ENCODE assay signal across 6 cellular contexts in the genomic region with DNA sequence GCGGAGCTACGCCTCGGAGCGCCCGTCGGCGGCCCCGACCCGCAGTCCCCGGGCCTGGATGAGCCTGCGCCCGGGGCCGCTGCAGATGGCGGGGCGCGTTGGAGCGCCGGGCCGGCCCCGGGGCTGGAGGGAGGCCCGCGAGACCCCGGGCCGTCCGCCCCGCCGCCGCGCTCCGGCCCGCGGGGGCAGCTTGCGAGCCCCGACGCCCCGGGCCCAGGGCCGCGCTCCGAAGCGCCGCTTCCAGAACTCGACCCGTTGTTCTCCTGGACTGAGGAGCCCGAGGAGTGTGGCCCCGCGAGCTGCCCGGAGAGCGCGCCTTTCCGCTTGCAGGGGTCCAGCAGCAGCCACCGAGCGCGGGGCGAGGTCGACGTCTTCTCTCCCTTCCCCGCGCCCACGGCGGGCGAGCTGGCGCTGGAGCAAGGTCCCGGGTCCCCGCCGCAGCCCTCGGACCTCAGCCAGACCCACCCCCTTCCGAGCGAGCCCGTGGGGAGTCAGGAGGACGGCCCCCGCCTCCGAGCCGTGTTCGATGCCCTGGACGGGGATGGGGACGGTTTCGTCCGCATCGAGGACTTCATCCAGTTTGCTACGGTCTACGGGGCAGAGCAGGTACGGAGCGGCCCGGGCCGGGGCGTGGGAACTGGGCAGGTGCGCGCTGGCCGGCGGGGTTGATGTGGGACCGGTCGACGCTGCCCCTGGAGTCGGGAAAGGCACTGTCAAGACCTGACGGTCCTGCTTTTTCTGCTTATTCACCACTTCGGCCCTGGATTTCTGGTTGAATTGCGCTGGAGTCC. TPM values are rescaled to one million over a fixed set of nuclear protein-coding genes. Genes with fewer than 3 reads are reported as not detected.
A peak's percentile ranks its signal among the peaks of the same experiment; 100 is the strongest.
DNase-seq lines count a peak whose midpoint lies in the region; ATAC-seq, FAIRE-seq and TF ChIP-seq lines count a peak whose summit lies in the region.

No MANE protein-coding gene starts in this region.

- no peak overlapping the region for H3K27ac ChIP-seq in GM12878 (ENCODE audit: control insufficient read depth, insufficient read depth)

- H3K27ac Mint-ChIP-seq in natural killer cell treated with Interleukin-12 subunit alpha and Interleukin-12 subunit beta and Interleukin-15 and Interleukin-18, amount 100 ng/mL, for 72 hours, result peak overlapping the region in 1 of 2 donors; percentile 17

- H3K9me3 Mint-ChIP-seq in natural killer cell treated with Interleukin-12 subunit alpha and Interleukin-12 subunit beta and Interleukin-15 and Interleukin-18, amount 100 ng/mL, for 72 hours, result no peaks in the 10 kb centered on the region

- peak overlapping the region; percentile 24; the same call in 1 of the 2 replicates for H2AFZ ChIP-seq in GM12878 (ENCODE audit: control insufficient read depth, low read depth, low read length)

- H4K20me1 ChIP-seq in GM12878 (ENCODE audit: control insufficient read depth, insufficient read depth), result no peaks in the 10 kb centered on the region

- RAD21 ChIA-PET in GM12878 (lab: Charles Lee; ENCODE audit: unreplicated experiment), result interaction anchor here (1.0 kb wide), 1 partner anchor 40 kb away, joined by 3 read pairs; no protein-coding TSS in a partner anchor

- DNase-seq in AG20443 (ENCODE audit: low spot score) (peak; percentile 31), GM12878 (ENCODE audit: low read depth, low spot score) (no peak), NOMO-1 treated with DMSO at 0.1 percent for 48 hours (lab: John Stamatoyannopoulos, UW; ENCODE audit: unreplicated experiment) (no peak)
- DNase-seq in natural killer cell treated with Interleukin-12 subunit alpha and Interleukin-12 subunit beta and Interleukin-15 and Interleukin-18, amount 100 ng/mL, for 72 hours (ENCODE audit: low spot score), result no peak

- peak overlapping the region; percentile 91 for H3K4me2 ChIP-seq in GM12878 (ENCODE audit: control insufficient read depth, insufficient read depth)

- no peaks in the 10 kb centered on the region for H3K9me3 ChIP-seq in GM12878 (replicated peaks; ENCODE audit: control insufficient read depth, insufficient read depth, low read length)

- under 1% methylated on average over 61 of the region's 97 CpGs for WGBS in GM12878 (ENCODE audit: insufficient coverage, insufficient replicate concordance, low lambda C conversion rate, missing lambda C conversion rate)

- POLR2A ChIA-PET in GM12878 (lab: Charles Lee), result interaction anchor here (0.7 to 1.1 kb wide), 2 partner anchors 14 to 100 kb away, joined by 3 to 4 read pairs; no protein-coding TSS in a partner anchor

- no peak for TF ChIP-seq EP300 in GM12878 (IDR thresholded peaks at IDR 0.05; ENCODE audit: borderline replicate concordance in 1 of 2, control insufficient read depth in 1 of 2, low read depth in 2 of 2, low read length in 2 of 2)

- peaks cover 0 to 3% of the 10 kb centered on the region in 2 experiments; a peak in 1 of 4 replicates for H3K27me3 ChIP-seq in GM12878 (replicated peaks in 1 of 2; ENCODE audit: control insufficient read depth in 2 of 2, insufficient read depth in 2 of 2, low read length in 1 of 2)

- TF ChIP-seq CTCF in GM12878 (IDR thresholded peaks at IDR 0.05 in 2 of 3, conservative IDR thresholded peaks at IDR 0.05 in 1 of 3; ENCODE audit: control insufficient read depth in 2 of 3, extremely low read depth in 1 of 3, insufficient read depth in 1 of 3, low read depth in 3 of 3, low read length in 3 of 3), result no peak

- TF ChIP-seq POLR2A in GM12878 (IDR thresholded peaks at IDR 0.05; ENCODE audit: low read depth, low read length), result no peak

- peaks cover 15% of the 10 kb centered on the region for H3K4me1 ChIP-seq in GM12878 (ENCODE audit: control insufficient read depth, insufficient read depth, low read length)

- H3K9ac ChIP-seq in GM12878 (ENCODE audit: control insufficient read depth, insufficient read depth, low read length), result peak overlapping the region; percentile 36

- SMC1A ChIA-PET in GM12878 (lab: Charles Lee; ENCODE audit: uncharacterized antibody, unreplicated experiment), result interaction anchor here (0.5 to 1.1 kb wide), 2 partner anchors 25 to 193 kb away, joined by 3 read pairs; partner anchors contain the start of gene DECR2

- H3K4me3 Mint-ChIP-seq in natural killer cell treated with Interleukin-12 subunit alpha and Interleukin-12 subunit beta and Interleukin-15 and Interleukin-18, amount 100 ng/mL, for 72 hours, result peak overlapping the region; percentile 88

- in situ Hi-C loops in GM12878 (cut with MboI), result no loop called here

- H3K36me3 ChIP-seq in GM12878 (ENCODE audit: control insufficient read depth in 2 of 2, insufficient read depth in 2 of 2, low read length in 1 of 2), result no peaks in the 10 kb centered on the region

- no peaks in the 10 kb centered on the region for H3K36me3 Mint-ChIP-seq in natural killer cell treated with Interleukin-12 subunit alpha and Interleukin-12 subunit beta and Interleukin-15 and Interleukin-18, amount 100 ng/mL, for 72 hours

- FAIRE-seq in GM12878 (lab: Jason Lieb, UNC), result no peak

- BruUV-seq in GM12878 (replicated peaks; lab: Mats Ljungman, UMichigan), result no TSS peak

- H3K79me2 ChIP-seq in GM12878 (ENCODE audit: control insufficient read depth, insufficient read depth, low read length), result peaks cover 11% of the 10 kb centered on the region

- CTCF ChIA-PET in GM12878 (lab: Yijun Ruan, JAX), result no interaction called here

- no peak for TF ChIP-seq RAD21 in GM12878 (IDR thresholded peaks at IDR 0.05; ENCODE audit: insufficient read depth, low read depth, low read length)

- ATAC-seq in HG02623 (IDR thresholded peaks at IDR 0.05; ENCODE audit: unreplicated experiment) (peak; percentile 10), GM12878 (peak; percentile 8; the same call in 2 of the 3 replicates), HG03196 (IDR thresholded peaks at IDR 0.05; ENCODE audit: unreplicated experiment) (no peak)
- no peak for ATAC-seq in natural killer cell treated with Interleukin-12 subunit alpha and Interleukin-12 subunit beta and Interleukin-15 and Interleukin-18, amount 100 ng/mL, for 72 hours

- H3K27me3 Mint-ChIP-seq in natural killer cell treated with Interleukin-12 subunit alpha and Interleukin-12 subunit beta and Interleukin-15 and Interleukin-18, amount 100 ng/mL, for 72 hours, result no peaks in the 10 kb centered on the region

- peaks cover 27% of the 10 kb centered on the region in 2 donors for H3K4me1 Mint-ChIP-seq in natural killer cell treated with Interleukin-12 subunit alpha and Interleukin-12 subunit beta and Interleukin-15 and Interleukin-18, amount 100 ng/mL, for 72 hours (ENCODE audit: low read depth in 2 of 2)

- intact Hi-C loops in GM12878 (cut with micrococcal nuclease; ENCODE audit: unreplicated experiment), result no loop called here

- H3K4me3 ChIP-seq in GM12878, result peak overlapping the region; percentile 76

RNA-seq across cellular contexts. Expression of gene RAB11FIP3, which starts 0.9 kb away (rescaled TPM):
- total RNA-seq in GM12878 (2013; cell fraction: nucleolus; rRNA removed), result 79.4 and 83.5 TPM in 2 replicates
- total RNA-seq in GM12878 (2014; rRNA removed) (11.3 and 11.4 TPM in 2 replicates), GM12878 (2014; rRNA removed; fragmentation: Illumina TruSeq; extraction: Trizol) (9.1 and 9.8 TPM in 2 replicates), GM12878 (2021) (25.6 and 27.3 TPM in 2 replicates)
- 5.8 TPM for polyA plus RNA-seq in GM12878 (2011; ENCODE audit: low read depth)
- polyA plus RNA-seq in GM12878 (2011; rRNA removed) (5.3 and 6.3 TPM in 2 replicates), GM12878 (2014; fragmentation: Illumina TruSeq; extraction: Trizol) (3.3 and 9.2 TPM in 2 replicates), GM12878 (2014; fragmentation: Nextera tagmentation; extraction: Ambion mirVana) (1 to 10 TPM; 1.2 to 1.3 TPM), GM12878 (2014; rRNA removed) (17.1 and 22.4 TPM in 2 replicates), GM12878 (2016; fragmentation: Nextera tagmentation; extraction: Ambion mirVana) (1 to 10 TPM; 1.5 to 1.7 TPM)
- polyA plus RNA-seq in GM12878 (2011; cell fraction: cytosol; rRNA removed), result 7.6 and 7.7 TPM in 2 replicates
- 34.2 and 58.7 TPM in 2 replicates for polyA plus RNA-seq in GM12878 (2011; cell fraction: nucleus; rRNA removed)
- 17.0 and 20.0 TPM in 2 replicates for polyA plus RNA-seq in GM12878 (2012)
- 7.0 and 16.6 TPM in 2 replicates for polyA minus RNA-seq in GM12878 (2011; rRNA and poly(A)+ RNA removed)
- 7.1 and 7.3 TPM in 2 replicates for polyA minus RNA-seq in GM12878 (2011; cell fraction: cytosol; rRNA and poly(A)+ RNA removed)
- polyA minus RNA-seq in GM12878 (2011; cell fraction: nucleus; rRNA and poly(A)+ RNA removed), result 8.1 and 17.4 TPM in 2 replicates
- total RNA-seq in natural killer cell treated with Interleukin-12 subunit alpha and Interleukin-12 subunit beta and Interleukin-15 and Interleukin-18, amount 100 ng/mL, for 72 hours, result 10 to 100 TPM; 21.9 to 53.4 TPM

RNA-seq across cellular contexts. Expression of gene DECR2, which starts 24.6 kb away (rescaled TPM):
- 5.9 and 9.1 TPM in 2 replicates for total RNA-seq in GM12878 (2013; cell fraction: nucleolus; rRNA removed)
- total RNA-seq in GM12878 (2014; rRNA removed), result 7.2 and 8.0 TPM in 2 replicates
- 4.0 and 4.7 TPM in 2 replicates for total RNA-seq in GM12878 (2014; rRNA removed; fragmentation: Illumina TruSeq; extraction: Trizol)
- total RNA-seq in GM12878 (2021), result 13.0 and 13.1 TPM in 2 replicates
- 4.2 TPM for polyA plus RNA-seq in GM12878 (2011; ENCODE audit: low read depth)
- polyA plus RNA-seq in GM12878 (2011; rRNA removed), result 2.0 TPM in 2 replicates
- polyA plus RNA-seq in GM12878 (2011; cell fraction: cytosol; rRNA removed), result 4.1 and 7.0 TPM in 2 replicates
- 15.3 and 20.1 TPM in 2 replicates for polyA plus RNA-seq in GM12878 (2011; cell fraction: nucleus; rRNA removed)
- polyA plus RNA-seq in GM12878 (2012), result 5.8 and 8.8 TPM in 2 replicates
- 2.9 and 3.1 TPM in 2 replicates for polyA plus RNA-seq in GM12878 (2014; fragmentation: Illumina TruSeq; extraction: Trizol)
- polyA plus RNA-seq in GM12878 (2014; fragmentation: Nextera tagmentation; extraction: Ambion mirVana), result 1 to 10 TPM in 1 of 2 experiments, under 1 TPM in 1; 0.53 to 1.8 TPM
- polyA plus RNA-seq in GM12878 (2014; rRNA removed), result 20.3 and 21.5 TPM in 2 replicates
- 10 to 100 TPM; 16.1 to 16.4 TPM for polyA plus RNA-seq in GM12878 (2016; fragmentation: Nextera tagmentation; extraction: Ambion mirVana)
- polyA minus RNA-seq in GM12878 (2011; rRNA and poly(A)+ RNA removed), result 0.80 and 0.98 TPM in 2 replicates
- polyA minus RNA-seq in GM12878 (2011; cell fraction: cytosol; rRNA and poly(A)+ RNA removed), result 3.9 and 4.1 TPM in 2 replicates
- 1.5 and 2.6 TPM in 2 replicates for polyA minus RNA-seq in GM12878 (2011; cell fraction: nucleus; rRNA and poly(A)+ RNA removed)
- total RNA-seq in natural killer cell treated with Interleukin-12 subunit alpha and Interleukin-12 subunit beta and Interleukin-15 and Interleukin-18, amount 100 ng/mL, for 72 hours, result 10 to 100 TPM in 1 of 2 donors, 1 to 10 TPM in 1; 4.5 to 28.6 TPM

RNA-seq across cellular contexts. Expression of gene NME4, which starts 29.3 kb away (rescaled TPM):
- 20.8 and 21.3 TPM in 2 replicates for total RNA-seq in GM12878 (2013; cell fraction: nucleolus; rRNA removed)
- total RNA-seq in GM12878 (2014; rRNA removed), result 123 and 142 TPM in 2 replicates
- total RNA-seq in GM12878 (2014; rRNA removed; fragmentation: Illumina TruSeq; extraction: Trizol), result 60.4 and 63.0 TPM in 2 replicates
- total RNA-seq in GM12878 (2021), result 133 and 141 TPM in 2 replicates
- 39.2 TPM for polyA plus RNA-seq in GM12878 (2011; ENCODE audit: low read depth)
- polyA plus RNA-seq in GM12878 (2011; rRNA removed), result 5.0 and 11.1 TPM in 2 replicates
- 14.1 and 21.2 TPM in 2 replicates for polyA plus RNA-seq in GM12878 (2011; cell fraction: cytosol; rRNA removed)
- polyA plus RNA-seq in GM12878 (2011; cell fraction: nucleus; rRNA removed), result 11.7 and 12.6 TPM in 2 replicates
- 101 and 103 TPM in 2 replicates for polyA plus RNA-seq in GM12878 (2012)
- polyA plus RNA-seq in GM12878 (2014; fragmentation: Illumina TruSeq; extraction: Trizol), result 28.2 and 60.5 TPM in 2 replicates
- 10 to 100 TPM; 11.0 to 15.3 TPM for polyA plus RNA-seq in GM12878 (2014; fragmentation: Nextera tagmentation; extraction: Ambion mirVana)
- polyA plus RNA-seq in GM12878 (2014; rRNA removed), result 235 and 245 TPM in 2 replicates
- 100 to 1,000 TPM; 132 to 161 TPM for polyA plus RNA-seq in GM12878 (2016; fragmentation: Nextera tagmentation; extraction: Ambion mirVana)
- polyA minus RNA-seq in GM12878 (2011; rRNA and poly(A)+ RNA removed), result 2.3 and 4.6 TPM in 2 replicates
- polyA minus RNA-seq in GM12878 (2011; cell fraction: cytosol; rRNA and poly(A)+ RNA removed), result 12.4 and 18.3 TPM in 2 replicates
- 1.5 and 2.6 TPM in 2 replicates for polyA minus RNA-seq in GM12878 (2011; cell fraction: nucleus; rRNA and poly(A)+ RNA removed)
- total RNA-seq in natural killer cell treated with Interleukin-12 subunit alpha and Interleukin-12 subunit beta and Interleukin-15 and Interleukin-18, amount 100 ng/mL, for 72 hours, result 1 to 10 TPM; 2.7 to 9.1 TPM

RNA-seq across cellular contexts. Expression of gene PGAP6, which starts 44.5 kb away (rescaled TPM):
- 38.0 and 48.1 TPM in 2 replicates for total RNA-seq in GM12878 (2013; cell fraction: nucleolus; rRNA removed)
- 42.5 and 48.8 TPM in 2 replicates for total RNA-seq in GM12878 (2014; rRNA removed)
- total RNA-seq in GM12878 (2014; rRNA removed; fragmentation: Illumina TruSeq; extraction: Trizol), result 19.7 and 24.2 TPM in 2 replicates
- total RNA-seq in GM12878 (2021), result 40.7 and 43.5 TPM in 2 replicates
- polyA plus RNA-seq in GM12878 (2011; ENCODE audit: low read depth), result 8.8 TPM
- 10.9 and 32.0 TPM in 2 replicates for polyA plus RNA-seq in GM12878 (2011; rRNA removed)
- polyA plus RNA-seq in GM12878 (2011; cell fraction: cytosol; rRNA removed), result 87.8 and 103 TPM in 2 replicates
- 103 and 128 TPM in 2 replicates for polyA plus RNA-seq in GM12878 (2011; cell fraction: nucleus; rRNA removed)
- polyA plus RNA-seq in GM12878 (2012), result 28.8 and 33.5 TPM in 2 replicates
- polyA plus RNA-seq in GM12878 (2014; fragmentation: Illumina TruSeq; extraction: Trizol), result 2.8 and 12.6 TPM in 2 replicates
- 1 to 10 TPM in 1 of 2 experiments, under 1 TPM in 1; 0.76 to 2.9 TPM for polyA plus RNA-seq in GM12878 (2014; fragmentation: Nextera tagmentation; extraction: Ambion mirVana)
- polyA plus RNA-seq in GM12878 (2014; rRNA removed), result 44.4 and 58.3 TPM in 2 replicates
- polyA plus RNA-seq in GM12878 (2016; fragmentation: Nextera tagmentation; extraction: Ambion mirVana), result 1 to 10 TPM; 3.7 to 5.6 TPM
- 79.7 and 138 TPM in 2 replicates for polyA minus RNA-seq in GM12878 (2011; rRNA and poly(A)+ RNA removed)
- 32.0 and 38.6 TPM in 2 replicates for polyA minus RNA-seq in GM12878 (2011; cell fraction: cytosol; rRNA and poly(A)+ RNA removed)
- polyA minus RNA-seq in GM12878 (2011; cell fraction: nucleus; rRNA and poly(A)+ RNA removed), result 24.1 and 43.6 TPM in 2 replicates
- total RNA-seq in natural killer cell treated with Interleukin-12 subunit alpha and Interleukin-12 subunit beta and Interleukin-15 and Interleukin-18, amount 100 ng/mL, for 72 hours, result 10 to 100 TPM; 39.4 to 46.8 TPM

RNA-seq across cellular contexts. Expression of gene MRPL28, which starts 56.0 kb away (rescaled TPM):
- total RNA-seq in GM12878 (2013; cell fraction: nucleolus; rRNA removed), result 15.1 and 16.4 TPM in 2 replicates
- total RNA-seq in GM12878 (2014; rRNA removed) (146 and 151 TPM in 2 replicates), GM12878 (2014; rRNA removed; fragmentation: Illumina TruSeq; extraction: Trizol) (70.1 and 75.0 TPM in 2 replicates), GM12878 (2021) (107 and 115 TPM in 2 replicates)
- polyA plus RNA-seq in GM12878 (2011; ENCODE audit: low read depth), result 33.5 TPM
- polyA plus RNA-seq in GM12878 (2011; rRNA removed) (74.1 and 113 TPM in 2 replicates), GM12878 (2014; fragmentation: Illumina TruSeq; extraction: Trizol) (33.3 and 105 TPM in 2 replicates), GM12878 (2014; fragmentation: Nextera tagmentation; extraction: Ambion mirVana) (10 to 100 TPM in 1 of 2 experiments, 1 to 10 TPM in 1; 1.6 to 17.9 TPM), GM12878 (2014; rRNA removed) (169 and 186 TPM in 2 replicates), GM12878 (2016; fragmentation: Nextera tagmentation; extraction: Ambion mirVana) (100 to 1,000 TPM; 165 to 185 TPM)
- 182 and 250 TPM in 2 replicates for polyA plus RNA-seq in GM12878 (2011; cell fraction: cytosol; rRNA removed)
- polyA plus RNA-seq in GM12878 (2011; cell fraction: nucleus; rRNA removed), result 108 and 155 TPM in 2 replicates
- polyA plus RNA-seq in GM12878 (2012), result 66.3 and 76.9 TPM in 2 replicates
- 49.0 and 63.2 TPM in 2 replicates for polyA minus RNA-seq in GM12878 (2011; rRNA and poly(A)+ RNA removed)
- polyA minus RNA-seq in GM12878 (2011; cell fraction: cytosol; rRNA and poly(A)+ RNA removed), result 25.3 and 25.8 TPM in 2 replicates
- polyA minus RNA-seq in GM12878 (2011; cell fraction: nucleus; rRNA and poly(A)+ RNA removed), result 11.0 and 16.1 TPM in 2 replicates
- total RNA-seq in natural killer cell treated with Interleukin-12 subunit alpha and Interleukin-12 subunit beta and Interleukin-15 and Interleukin-18, amount 100 ng/mL, for 72 hours, result 10 to 100 TPM; 80.6 to 98.6 TPM

Comparison
In these comparisons a context has a peak if more than half of its experiments do, and no peak if none do; other contexts are left out.
1. ATAC-seq: peak in HG02623 (single experiment) and GM12878 (single experiment); none in natural killer cell treated with Interleukin-12 subunit alpha and Interleukin-12 subunit beta and Interleukin-15 and Interleukin-18, amount 100 ng/mL, for 72 hours (0 of 2) and HG03196 (single experiment).